In the genomic region with DNA sequence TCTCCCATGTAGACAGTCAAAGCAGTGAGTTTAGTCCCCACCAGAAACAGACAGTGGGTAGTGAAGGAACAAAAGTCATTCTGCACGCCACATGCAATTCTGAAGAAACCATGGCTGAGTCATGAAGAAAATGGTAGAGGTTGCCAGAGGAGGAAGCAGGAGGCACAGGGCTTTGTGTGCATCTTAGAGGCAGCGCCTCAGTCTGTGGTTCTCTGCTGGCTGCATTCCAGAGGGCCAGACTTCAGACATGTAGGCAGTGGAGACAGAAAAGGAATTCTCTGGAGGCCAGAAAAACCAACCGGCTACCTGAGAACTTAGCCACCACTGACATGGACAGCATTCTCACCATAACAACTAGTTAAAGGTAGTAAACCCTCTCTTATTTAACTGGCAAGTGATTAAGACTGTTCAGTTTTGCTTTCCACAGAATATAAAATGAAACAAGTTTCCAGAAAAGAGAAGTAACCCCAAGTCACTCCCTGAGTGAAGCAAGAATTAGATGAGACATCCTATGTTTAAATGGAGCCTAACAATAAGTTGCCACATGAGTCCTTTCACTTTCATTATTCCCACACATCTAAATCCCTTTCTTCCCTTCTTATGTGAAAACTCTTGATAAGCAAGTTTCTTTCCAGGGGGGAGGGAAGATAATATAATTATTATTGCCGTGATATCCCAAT, we compare ENCODE assay signal across 8 cellular contexts.
A peak's percentile ranks its signal among the peaks of the same experiment; 100 is the strongest.
DNase-seq lines count a peak whose midpoint lies in the region; ATAC-seq and TF ChIP-seq lines count a peak whose summit lies in the region.

No MANE protein-coding gene starts in this region.

- H3K4me2 ChIP-seq in GM23248 (ENCODE audit: unreplicated experiment): peak overlapping the region; percentile 20

- TF ChIP-seq CTCF in RWPE2 (IDR thresholded peaks at IDR 0.05; ENCODE audit: poor library complexity, severe bottlenecking) (no peak), fibroblast of pulmonary artery (IDR thresholded peaks at IDR 0.05; ENCODE audit: low read length, missing control alignments) (no peak), psoas muscle (IDR thresholded peaks at IDR 0.05) (no peak)

- WGBS in GM23248 (ENCODE audit: low coverage in 1 of 2, low lambda C conversion rate in 2 of 2, missing lambda C conversion rate in 2 of 2), 2 experiments: 36 to 46% methylated on average over 4 of the region's 4 CpGs
- 72 to 77% (median 72%) methylated on average over 4 of the region's 4 CpGs for WGBS in psoas muscle, 3 donors

- no peaks in the 10 kb centered on the region for H3K9me2 ChIP-seq in GM23248 (ENCODE audit: insufficient read depth)

- DNase-seq in GM23248 (peak; percentile 57), RWPE2 (ENCODE audit: low spot score) (peak; percentile 66), fibroblast of pulmonary artery (ENCODE audit: low read depth) (peak; percentile 91), psoas muscle (peak; percentile 46 to 54), DMS53 (lab: John Stamatoyannopoulos, UW) (no peak), H7 (no peak)

- no peak overlapping the region for H3K4me3 ChIP-seq in GM23248
- no peak overlapping the region for H3K4me3 ChIP-seq in RWPE2 (ENCODE audit: severe bottlenecking)
- H3K4me3 ChIP-seq in fibroblast of pulmonary artery (replicated peaks; ENCODE audit: low read depth, low read length): peak overlapping the region; percentile 20
- H3K4me3 ChIP-seq in psoas muscle: no peak overlapping the region
- H3K4me3 ChIP-seq in H7 (ENCODE audit: insufficient read depth, low read depth, low read length): no peak overlapping the region

- H3K9me3 ChIP-seq in GM23248 (ENCODE audit: low read depth) (no peaks in the 10 kb centered on the region), RWPE2 (ENCODE audit: severe bottlenecking) (no peaks in the 10 kb centered on the region), psoas muscle (no peaks in the 10 kb centered on the region)

- no peaks in the 10 kb centered on the region for H3F3A ChIP-seq in GM23248 (ENCODE audit: insufficient read depth)

- no peaks in the 10 kb centered on the region for H4K20me1 ChIP-seq in GM23248 (ENCODE audit: insufficient read depth)

- H2AFZ ChIP-seq in GM23248: no peak overlapping the region

- no peaks in the 10 kb centered on the region for H3K27me3 ChIP-seq in GM23248 (replicated peaks; ENCODE audit: insufficient read depth)
- H3K27me3 ChIP-seq in RWPE2 (ENCODE audit: insufficient read depth, poor library complexity, severe bottlenecking): no peaks in the 10 kb centered on the region
- H3K27me3 ChIP-seq in psoas muscle (ENCODE audit: insufficient read depth in 3 of 3, low read length in 2 of 3): no peaks in the 10 kb centered on the region
- H3K27me3 ChIP-seq in H7 (ENCODE audit: control insufficient read depth, insufficient read depth, low read length): no peaks in the 10 kb centered on the region

- no peak overlapping the region for H3K9ac ChIP-seq in GM23248

- H3K79me2 ChIP-seq in GM23248 (ENCODE audit: insufficient read depth): no peaks in the 10 kb centered on the region

- ATAC-seq in RWPE2 (ENCODE audit: low read depth): peak; percentile 74
- peak in 2 of 4 donors; percentile 38 to 42 for ATAC-seq in psoas muscle
- no peak for ATAC-seq in HG03159 (IDR thresholded peaks at IDR 0.05; ENCODE audit: unreplicated experiment)
- no peak for ATAC-seq in HG02973 (IDR thresholded peaks at IDR 0.05; ENCODE audit: unreplicated experiment)

- in situ Hi-C loops in GM23248 (cut with MboI): no loop called here

- peaks cover 2% of the 10 kb centered on the region; the same call in 1 of the 2 replicates for H3K4me1 ChIP-seq in GM23248 (ENCODE audit: insufficient read depth)
- H3K4me1 ChIP-seq in RWPE2 (ENCODE audit: insufficient read depth, poor library complexity, severe bottlenecking): peaks cover 5% of the 10 kb centered on the region
- peaks cover 6% of the 10 kb centered on the region for H3K4me1 ChIP-seq in psoas muscle

- H3K36me3 ChIP-seq in GM23248 (ENCODE audit: low read depth): no peaks in the 10 kb centered on the region
- H3K36me3 ChIP-seq in RWPE2 (ENCODE audit: low read depth): no peaks in the 10 kb centered on the region
- H3K36me3 ChIP-seq in psoas muscle (ENCODE audit: insufficient read depth in 1 of 2, low read depth in 1 of 2): no peaks in the 10 kb centered on the region
- no peaks in the 10 kb centered on the region for H3K36me3 ChIP-seq in H7 (replicated peaks; ENCODE audit: control insufficient read depth, insufficient read depth, low read length)

- intact Hi-C loops in psoas muscle (cut with DNase I): no loop called here

- H3K27ac ChIP-seq in GM23248: peak overlapping the region; percentile 33
- peak overlapping the region; percentile 29 for H3K27ac ChIP-seq in RWPE2 (ENCODE audit: poor library complexity, severe bottlenecking)
- H3K27ac ChIP-seq in psoas muscle: no peak overlapping the region

Comparison
In these comparisons a context has a peak if more than half of its experiments do, and no peak if none do; other contexts are left out.
1. DNase-seq: peak in GM23248 (single experiment), RWPE2 (single experiment), fibroblast of pulmonary artery (single experiment) and psoas muscle (2 of 2); none in DMS53 (single experiment) and H7 (single experiment).